Comparison of ENCODE assay signal across 7 cellular contexts in genomic region chr3:171833775-171834460, GRCh38. TPM values are rescaled to one million over a fixed set of nuclear protein-coding genes. Genes with fewer than 3 reads are reported as not detected.
DNase-seq lines count a peak whose midpoint lies in the region; ATAC-seq and TF ChIP-seq lines count a peak whose summit lies in the region.

No MANE protein-coding gene starts in this region.

- WGBS in stomach, 5 donors: 8 to 23% (median 13%) methylated on average over 3 of the region's 3 CpGs

- peak; percentile 56 for ATAC-seq in HG02973 (IDR thresholded peaks at IDR 0.05; ENCODE audit: unreplicated experiment)

- H3K9me3 ChIP-seq in Peyer's patch (no peaks in the 10 kb centered on the region), stomach (no peaks in the 10 kb centered on the region)

- TF ChIP-seq EP300 in stomach (IDR thresholded peaks at IDR 0.05): no peak

- H3K4me3 ChIP-seq in GM12865 (ENCODE audit: low read depth, low read length) (no peak overlapping the region), Peyer's patch (no peak overlapping the region), foreskin fibroblast (ENCODE audit: low read depth in 1 of 2, low read length in 2 of 2) (no peak overlapping the region), stomach (no peak overlapping the region)

- intact Hi-C loops in stomach (cut with DNase I; ENCODE audit: low total_unique reads): no loop called here

- H3K4me1 ChIP-seq in Peyer's patch (peaks cover 0 to 25% (median 0%) of the 10 kb centered on the region in 4 donors), stomach (peaks cover 0 to 41% (median 20%) of the 10 kb centered on the region in 4 donors)

- no peak for TF ChIP-seq POLR2A in Peyer's patch (IDR thresholded peaks at IDR 0.05)
- no peak for TF ChIP-seq POLR2A in stomach (IDR thresholded peaks at IDR 0.05)

- DNase-seq in GM12865 (ENCODE audit: low read depth) (peak; percentile 44), Peyer's patch (no peak), foreskin fibroblast (peak in 1 of 2 donors; percentile 73), stomach (no peak)
- DNase-seq in activated effector memory CD4-positive, alpha-beta T cell treated with anti-CD3 and anti-CD28 coated beads, Interleukin-2, amount 50 U/mL, for 16 hours: no peak
- no peak for DNase-seq in stimulated activated CD4-positive, alpha-beta T cell treated with anti-CD3 and anti-CD28 coated beads, Interleukin-4, amount 100 ng/mL, for 1 hour

- H3K27ac ChIP-seq in Peyer's patch (peak overlapping the region in 2 of 4 donors; percentile 22 to 44), stomach (peak overlapping the region in 4 of 5 donors; percentile 4 to 52 (median 41))

- TF ChIP-seq CTCF in GM12865 (IDR thresholded peaks at IDR 0.05; ENCODE audit: insufficient read depth, low read depth, low read length, missing control alignments) (peak; percentile 53), Peyer's patch (IDR thresholded peaks at IDR 0.05) (peak in 4 of 6 experiments; percentile 15 to 71 (median 66)), foreskin fibroblast (IDR thresholded peaks at IDR 0.05; ENCODE audit: low read depth, low read length) (peak; percentile 32), stomach (IDR thresholded peaks at IDR 0.05) (peak in 4 of 7 experiments; percentile 6 to 43 (median 23))

- H3K36me3 ChIP-seq in Peyer's patch (no peaks in the 10 kb centered on the region), stomach (no peaks in the 10 kb centered on the region)

- H3K27me3 ChIP-seq in Peyer's patch (no peaks in the 10 kb centered on the region), stomach (no peaks in the 10 kb centered on the region)

RNA-seq across cellular contexts. Expression of gene TMEM212, which starts 9.2 kb away (rescaled TPM):
- not detected for total RNA-seq in Peyer's patch
- not detected for total RNA-seq in stomach
- not detected for polyA plus RNA-seq in stomach

RNA-seq across cellular contexts. Expression of gene PLD1, which starts 23.6 kb away (rescaled TPM):
- total RNA-seq in Peyer's patch: 100 to 1,000 TPM; 120 to 218 (median 187) TPM
- total RNA-seq in stomach: 10 to 100 TPM in 4 of 5 donors, 1 to 10 TPM in 1; 7.6 to 43.0 (median 25.1) TPM
- 1 to 10 TPM; 3.4 to 9.5 (median 8.6) TPM for polyA plus RNA-seq in stomach
